Comparison of ENCODE assay signal across 17 cellular contexts in the genomic region with DNA sequence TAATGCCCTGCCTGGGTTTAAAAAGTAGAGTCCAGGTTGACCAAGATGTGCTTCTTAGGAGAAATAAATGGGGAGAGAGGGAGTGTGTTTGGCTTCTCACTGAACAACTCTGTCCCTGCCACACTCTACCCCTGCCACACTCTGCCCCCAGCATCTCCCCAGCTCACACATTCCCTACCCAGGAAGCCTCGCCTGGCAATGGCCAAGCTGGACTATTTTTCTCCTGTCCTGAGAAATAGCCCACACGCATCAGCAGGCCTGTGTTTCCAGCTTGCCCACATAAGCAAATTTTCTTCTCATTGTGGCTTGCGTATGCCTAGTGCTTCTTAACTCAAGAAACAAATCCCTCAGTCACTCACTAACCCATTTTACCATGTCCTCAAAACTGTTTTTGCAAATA. TPM values are rescaled to one million over a fixed set of nuclear protein-coding genes. Genes with fewer than 3 reads are reported as not detected.
DNase-seq lines count a peak whose midpoint lies in the region; ATAC-seq and TF ChIP-seq lines count a peak whose summit lies in the region.
"Had no signal": no experiment of that assay in that cellular context is flagged by ENCODE, and none has a peak within 500 bp of the region (broad histone marks: within the 10 kb centered on the region; RNA-seq: fewer than 3 reads in every experiment).

No MANE protein-coding gene starts in this region.

- H3K9me3 ChIP-seq in right atrium auricular region (no peaks in the 10 kb centered on the region), heart left ventricle (no peaks in the 10 kb centered on the region)
- H3K9me3 ChIP-seq: BE2C, HAP-1 had no signal

- H3K27ac ChIP-seq in right atrium auricular region (no peak overlapping the region), heart left ventricle (no peak overlapping the region)
- H3K27ac ChIP-seq: GM23248 had no signal

- H3K4me1 Mint-ChIP-seq in type B pancreatic cell (ENCODE audit: unreplicated experiment), result peaks cover 13% of the 10 kb centered on the region

- 97 to 100% (median 98%) methylated on average over 3 of the region's 3 CpGs for WGBS in heart left ventricle, 4 donors

- ATAC-seq in heart left ventricle (no peak), HG02798 (IDR thresholded peaks at IDR 0.05; ENCODE audit: poor library complexity, unreplicated experiment) (no peak)

- TF ChIP-seq CTCF in right atrium auricular region (IDR thresholded peaks at IDR 0.05) (no peak), heart left ventricle (IDR thresholded peaks at IDR 0.05) (no peak), type B pancreatic cell (conservative IDR thresholded peaks at IDR 0.05) (no peak)

- intact Hi-C loops in heart left ventricle (cut with DNase I), result no loop called here

- H3K4me3 Mint-ChIP-seq in type B pancreatic cell, result no peak overlapping the region
- H3K4me3 Mint-ChIP-seq: CD4-positive, alpha-beta T cell had no signal

- H3K36me3 ChIP-seq in right atrium auricular region (no peaks in the 10 kb centered on the region), heart left ventricle (no peaks in the 10 kb centered on the region)
- H3K36me3 ChIP-seq: BE2C, HAP-1 had no signal

- TF ChIP-seq POLR2A in heart left ventricle (IDR thresholded peaks at IDR 0.05), result no peak

- no peak overlapping the region for H3K27ac Mint-ChIP-seq in type B pancreatic cell
- H3K27ac Mint-ChIP-seq: CD4-positive, alpha-beta T cell had no signal

- no peaks in the 10 kb centered on the region for H3K9me3 Mint-ChIP-seq in type B pancreatic cell
- H3K9me3 Mint-ChIP-seq: CD4-positive, alpha-beta T cell had no signal

- H3K27me3 Mint-ChIP-seq in type B pancreatic cell, result peaks cover 9% of the 10 kb centered on the region
- H3K27me3 Mint-ChIP-seq: CD4-positive, alpha-beta T cell had no signal

- H3K4me3 ChIP-seq in right atrium auricular region, result no peak overlapping the region
- no peak overlapping the region for H3K4me3 ChIP-seq in heart left ventricle
- H3K4me3 ChIP-seq: GM23248, HAP-1 had no signal

- no peaks in the 10 kb centered on the region for H3K36me3 Mint-ChIP-seq in type B pancreatic cell

- DNase-seq in right atrium auricular region (ENCODE audit: low spot score) (peak; percentile 34), heart left ventricle (no peak), islet precursor cell (peak; percentile 12), type B pancreatic cell (ENCODE audit: extremely low spot score, unreplicated experiment) (peak; percentile 36), NCI-H2227 treated with DMSO at 0.1 percent for 48 hours (lab: John Stamatoyannopoulos, UW) (no peak)
- DNase-seq: BE2C; C1 segment of cervical spinal cord; CD4-positive, alpha-beta T cell; DMS153; DMS79; GDM1; GM23248; IMR-90 had no signal

- H3K27me3 ChIP-seq in right atrium auricular region, result no peaks in the 10 kb centered on the region
- H3K27me3 ChIP-seq in heart left ventricle, result no peaks in the 10 kb centered on the region
- H3K27me3 ChIP-seq: BE2C had no signal

- no peaks in the 10 kb centered on the region for H3K4me1 ChIP-seq in right atrium auricular region
- no peaks in the 10 kb centered on the region for H3K4me1 ChIP-seq in heart left ventricle
- H3K4me1 ChIP-seq: BE2C, HAP-1 had no signal

RNA-seq across cellular contexts. Expression of a gene that starts 1.8 kb away (rescaled TPM):
- total RNA-seq in right atrium auricular region, result not detected
- total RNA-seq in heart left ventricle, result not detected
- not detected for polyA plus RNA-seq in heart left ventricle
- total RNA-seq in type B pancreatic cell (ENCODE audit: low replicate concordance), result not detected in 2 replicates
- total RNA-seq: A172; CD4-positive, alpha-beta T cell; Daoy; GM23248; IMR-90 had no signal
- polyA plus RNA-seq: GM23248, IMR-90 had no signal

Comparison
In these comparisons a context has a peak if more than half of its experiments do, and no peak if none do; other contexts are left out.
1. DNase-seq: peak in right atrium auricular region (single experiment), islet precursor cell (single experiment) and type B pancreatic cell (single experiment); none in heart left ventricle (0 of 5) and NCI-H2227 treated with DMSO at 0.1 percent for 48 hours (single experiment).